Comparison of ENCODE assay signal across 1 cellular context in genomic region chr16:1188781-1189189, GRCh38.
TF ChIP-seq lines count a peak whose summit lies in the region.

No MANE protein-coding gene starts in this region.

TF ChIP-seq in HepG2, 621 proteins besides CTCF, POLR2A, EP300 and RAD21 (continued from another document and continues in another):
- TF ChIP-seq ZNF280D (CRISPR knock-in tag; IDR thresholded peaks at IDR 0.05): 0 out of 2 replicates have a peak, but pooled peaks have one; percentile 45
- peak; percentile 85; the same call in 1 of the 2 replicates for TF ChIP-seq KLF6 (CRISPR knock-in tag; IDR thresholded peaks at IDR 0.05)
- peak; percentile 89 for TF ChIP-seq ZNF430 (CRISPR knock-in tag; IDR thresholded peaks at IDR 0.05)
- TF ChIP-seq, protein P1, sequence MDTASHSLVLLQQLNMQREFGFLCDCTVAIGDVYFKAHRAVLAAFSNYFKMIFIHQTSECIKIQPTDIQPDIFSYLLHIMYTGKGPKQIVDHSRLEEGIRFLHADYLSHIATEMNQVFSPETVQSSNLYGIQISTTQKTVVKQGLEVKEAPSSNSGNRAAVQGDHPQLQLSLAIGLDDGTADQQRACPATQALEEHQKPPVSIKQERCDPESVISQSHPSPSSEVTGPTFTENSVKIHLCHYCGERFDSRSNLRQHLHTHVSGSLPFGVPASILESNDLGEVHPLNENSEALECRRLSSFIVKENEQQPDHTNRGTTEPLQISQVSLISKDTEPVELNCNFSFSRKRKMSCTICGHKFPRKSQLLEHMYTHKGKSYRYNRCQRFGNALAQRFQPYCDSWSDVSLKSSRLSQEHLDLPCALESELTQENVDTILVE (CRISPR knock-in tag; IDR thresholded peaks at IDR 0.05): peak; percentile 63; the same call in 1 of the 2 replicates
- TF ChIP-seq ONECUT2 (CRISPR knock-in tag; IDR thresholded peaks at IDR 0.05): peak; percentile 38; the same call in 1 of the 2 replicates
- TF ChIP-seq IRX3 (CRISPR knock-in tag; IDR thresholded peaks at IDR 0.05; ENCODE audit: borderline replicate concordance, low read depth): peak; percentile 68; the same call in 1 of the 2 replicates
- TF ChIP-seq STAT5B (CRISPR knock-in tag; IDR thresholded peaks at IDR 0.05): peak; percentile 78; the same call in 1 of the 2 replicates
- TF ChIP-seq SAFB2 (CRISPR knock-in tag; IDR thresholded peaks at IDR 0.05; ENCODE audit: borderline replicate concordance, low read depth): no peak
- TF ChIP-seq, protein P2, sequence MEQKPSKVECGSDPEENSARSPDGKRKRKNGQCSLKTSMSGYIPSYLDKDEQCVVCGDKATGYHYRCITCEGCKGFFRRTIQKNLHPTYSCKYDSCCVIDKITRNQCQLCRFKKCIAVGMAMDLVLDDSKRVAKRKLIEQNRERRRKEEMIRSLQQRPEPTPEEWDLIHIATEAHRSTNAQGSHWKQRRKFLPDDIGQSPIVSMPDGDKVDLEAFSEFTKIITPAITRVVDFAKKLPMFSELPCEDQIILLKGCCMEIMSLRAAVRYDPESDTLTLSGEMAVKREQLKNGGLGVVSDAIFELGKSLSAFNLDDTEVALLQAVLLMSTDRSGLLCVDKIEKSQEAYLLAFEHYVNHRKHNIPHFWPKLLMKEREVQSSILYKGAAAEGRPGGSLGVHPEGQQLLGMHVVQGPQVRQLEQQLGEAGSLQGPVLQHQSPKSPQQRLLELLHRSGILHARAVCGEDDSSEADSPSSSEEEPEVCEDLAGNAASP (CRISPR knock-in tag; IDR thresholded peaks at IDR 0.05; ENCODE audit: borderline replicate concordance): peak; percentile 76; the same call in 1 of the 2 replicates
- no peak for TF ChIP-seq ZNF589 (CRISPR knock-in tag; conservative IDR thresholded peaks at IDR 0.05)
- TF ChIP-seq ELF3 (CRISPR knock-in tag; IDR thresholded peaks at IDR 0.05): peak; percentile 54; the same call in 1 of the 2 replicates
- TF ChIP-seq ZNF83 (CRISPR knock-in tag; IDR thresholded peaks at IDR 0.05; ENCODE audit: borderline replicate concordance): no peak
- 0 out of 2 replicates have a peak, but pooled peaks have one; percentile 71 for TF ChIP-seq ZNF333 (CRISPR knock-in tag; IDR thresholded peaks at IDR 0.05; ENCODE audit: borderline replicate concordance)
- peak; percentile 39; the same call in 1 of the 2 replicates for TF ChIP-seq YEATS4 (CRISPR knock-in tag; IDR thresholded peaks at IDR 0.05; ENCODE audit: borderline replicate concordance)
- TF ChIP-seq TCF12 (IDR thresholded peaks at IDR 0.05): no peak
- no peak for TF ChIP-seq TCF12 (CRISPR knock-in tag; IDR thresholded peaks at IDR 0.05)
- peak; percentile 81; the same call in 1 of the 2 replicates for TF ChIP-seq ATF5 (CRISPR knock-in tag; IDR thresholded peaks at IDR 0.05; ENCODE audit: low read depth)
- no peak for TF ChIP-seq RFX3 (CRISPR knock-in tag; IDR thresholded peaks at IDR 0.05)
- peak; percentile 90 for TF ChIP-seq SMAD3 (CRISPR knock-in tag; IDR thresholded peaks at IDR 0.05)
- peak; percentile 42; the same call in 1 of the 2 replicates for TF ChIP-seq NCOA2 (CRISPR knock-in tag; IDR thresholded peaks at IDR 0.05)
- no peak for TF ChIP-seq ATF7 (IDR thresholded peaks at IDR 0.05)
- 0 out of 2 replicates have a peak, but pooled peaks have one; percentile 35 for TF ChIP-seq ATF7 (CRISPR knock-in tag; IDR thresholded peaks at IDR 0.05)
- peak; percentile 62; the same call in 1 of the 2 replicates for TF ChIP-seq GPN1 (CRISPR knock-in tag; IDR thresholded peaks at IDR 0.05; ENCODE audit: borderline replicate concordance)
- peak; percentile 76; the same call in 1 of the 2 replicates for TF ChIP-seq WIZ (CRISPR knock-in tag; IDR thresholded peaks at IDR 0.05)
- TF ChIP-seq HIVEP1 (CRISPR knock-in tag; IDR thresholded peaks at IDR 0.05): 0 out of 2 replicates have a peak, but pooled peaks have one; percentile 27
- 0 out of 2 replicates have a peak, but pooled peaks have one; percentile 66 for TF ChIP-seq MTERF4 (CRISPR knock-in tag; IDR thresholded peaks at IDR 0.05)
- TF ChIP-seq ZNF367 (CRISPR knock-in tag; IDR thresholded peaks at IDR 0.05; ENCODE audit: borderline replicate concordance): peak; percentile 83; the same call in 1 of the 2 replicates
- TF ChIP-seq GATAD1 (CRISPR knock-in tag; IDR thresholded peaks at IDR 0.05): peak; percentile 68; the same call in 1 of the 2 replicates
- no peak for TF ChIP-seq LCORL (IDR thresholded peaks at IDR 0.05)
- no peak for TF ChIP-seq LCORL (CRISPR knock-in tag; IDR thresholded peaks at IDR 0.05)
- TF ChIP-seq RARA (CRISPR knock-in tag; IDR thresholded peaks at IDR 0.05): peak; percentile 44; the same call in 1 of the 2 replicates
- peak; percentile 79; the same call in 1 of the 2 replicates for TF ChIP-seq ZSCAN20 (CRISPR knock-in tag; IDR thresholded peaks at IDR 0.05; ENCODE audit: borderline replicate concordance)
- peak; percentile 76; the same call in 1 of the 2 replicates for TF ChIP-seq ZFAT (CRISPR knock-in tag; conservative IDR thresholded peaks at IDR 0.05)
- TF ChIP-seq MTF1 (CRISPR knock-in tag; IDR thresholded peaks at IDR 0.05): peak; percentile 77; the same call in 1 of the 2 replicates
- 0 out of 2 replicates have a peak, but pooled peaks have one; percentile 20 for TF ChIP-seq TFDP2 (CRISPR knock-in tag; IDR thresholded peaks at IDR 0.05)
- TF ChIP-seq KDM2A (CRISPR knock-in tag; IDR thresholded peaks at IDR 0.05; ENCODE audit: borderline replicate concordance, low read depth): peak; percentile 58; the same call in 1 of the 2 replicates
- TF ChIP-seq MATR3 (CRISPR knock-in tag; IDR thresholded peaks at IDR 0.05): no peak
- peak; percentile 37 for TF ChIP-seq XRCC5 (optimal IDR thresholded peaks at IDR 0.05; ENCODE audit: low read length)
- TF ChIP-seq BHLHE40 (IDR thresholded peaks at IDR 0.05; ENCODE audit: low read length): no peak
- 0 out of 2 replicates have a peak, but pooled peaks have one; percentile 35 for TF ChIP-seq ZNF101 (CRISPR knock-in tag; IDR thresholded peaks at IDR 0.05; ENCODE audit: borderline replicate concordance, low read depth)
- TF ChIP-seq KAT2B (IDR thresholded peaks at IDR 0.05; ENCODE audit: borderline replicate concordance, low read depth, low read length): no peak
- TF ChIP-seq PAX8 (CRISPR knock-in tag; IDR thresholded peaks at IDR 0.05; ENCODE audit: borderline replicate concordance): peak; percentile 89; the same call in 1 of the 2 replicates
- TF ChIP-seq TARDBP (CRISPR knock-in tag; IDR thresholded peaks at IDR 0.05): no peak
- TF ChIP-seq PRPF4 (IDR thresholded peaks at IDR 0.05; ENCODE audit: low read depth, low read length, poor library complexity, severe bottlenecking): no peak
- 0 out of 2 replicates have a peak, but pooled peaks have one; percentile 70 for TF ChIP-seq REL (CRISPR knock-in tag; conservative IDR thresholded peaks at IDR 0.05)
- TF ChIP-seq ZNF335 (CRISPR knock-in tag; IDR thresholded peaks at IDR 0.05): 0 out of 2 replicates have a peak, but pooled peaks have one; percentile 67
- peak; percentile 46 for TF ChIP-seq JARID2 (CRISPR knock-in tag; IDR thresholded peaks at IDR 0.05; ENCODE audit: insufficient replicate concordance)
- TF ChIP-seq, protein P3, sequence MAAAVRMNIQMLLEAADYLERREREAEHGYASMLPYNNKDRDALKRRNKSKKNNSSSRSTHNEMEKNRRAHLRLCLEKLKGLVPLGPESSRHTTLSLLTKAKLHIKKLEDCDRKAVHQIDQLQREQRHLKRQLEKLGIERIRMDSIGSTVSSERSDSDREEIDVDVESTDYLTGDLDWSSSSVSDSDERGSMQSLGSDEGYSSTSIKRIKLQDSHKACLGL (CRISPR knock-in tag; IDR thresholded peaks at IDR 0.05): peak; percentile 79
- TF ChIP-seq KDM5B (CRISPR knock-in tag; IDR thresholded peaks at IDR 0.05; ENCODE audit: borderline replicate concordance): peak; percentile 75; the same call in 1 of the 2 replicates
- peak; percentile 70; the same call in 1 of the 2 replicates for TF ChIP-seq ZNF580 (CRISPR knock-in tag; IDR thresholded peaks at IDR 0.05; ENCODE audit: borderline replicate concordance, low read depth)
- TF ChIP-seq RXRB (CRISPR knock-in tag; IDR thresholded peaks at IDR 0.05; ENCODE audit: borderline replicate concordance): peak; percentile 42; the same call in 1 of the 2 replicates
- 0 out of 2 replicates have a peak, but pooled peaks have one; percentile 49 for TF ChIP-seq NFKBIZ (CRISPR knock-in tag; IDR thresholded peaks at IDR 0.05)
- TF ChIP-seq PHF8 (CRISPR knock-in tag; IDR thresholded peaks at IDR 0.05): no peak
- peak; percentile 85; the same call in 1 of the 2 replicates for TF ChIP-seq ZNF235 (CRISPR knock-in tag; IDR thresholded peaks at IDR 0.05; ENCODE audit: borderline replicate concordance)
- no peak for TF ChIP-seq ZSCAN30 (CRISPR knock-in tag; IDR thresholded peaks at IDR 0.05)
- TF ChIP-seq ZNF343 (CRISPR knock-in tag; IDR thresholded peaks at IDR 0.05): peak; percentile 32; the same call in 1 of the 2 replicates
- TF ChIP-seq ZNF629 (CRISPR knock-in tag; conservative IDR thresholded peaks at IDR 0.05): 0 out of 2 replicates have a peak, but pooled peaks have one; percentile 11
- TF ChIP-seq HOXA5 (CRISPR knock-in tag; IDR thresholded peaks at IDR 0.05): peak; percentile 96
- TF ChIP-seq ZNF558 (CRISPR knock-in tag; IDR thresholded peaks at IDR 0.05; ENCODE audit: borderline replicate concordance): peak; percentile 93; the same call in 1 of the 2 replicates
- peak; percentile 81; the same call in 1 of the 2 replicates for TF ChIP-seq ZNF564 (CRISPR knock-in tag; IDR thresholded peaks at IDR 0.05)
- TF ChIP-seq FOXA3 (CRISPR knock-in tag; IDR thresholded peaks at IDR 0.05): no peak
- TF ChIP-seq ZIK1 (CRISPR knock-in tag; IDR thresholded peaks at IDR 0.05; ENCODE audit: borderline replicate concordance, low read depth): no peak
- no peak for TF ChIP-seq ATF2 (CRISPR knock-in tag; IDR thresholded peaks at IDR 0.05)
- 0 out of 2 replicates have a peak, but pooled peaks have one; percentile 35 for TF ChIP-seq ZFP82 (CRISPR knock-in tag; IDR thresholded peaks at IDR 0.05; ENCODE audit: borderline replicate concordance)
